ENCODE assay signal across 18 cellular contexts in genomic region chr5:179596421-179596820, GRCh38.
"Had no signal": no experiment of that assay in that cellular context is flagged by ENCODE, and none has a peak within 500 bp of the region (broad histone marks: within the 10 kb centered on the region; RNA-seq: fewer than 3 reads in every experiment).

No MANE protein-coding gene starts in this region.

- DNase-seq: activated B cell treated with CpG ODN at 0.5 μM for 24 hours; activated CD4-positive, alpha-beta T cell treated with anti-CD3 and anti-CD28 coated beads for 48 hours; activated CD8-positive, alpha-beta T cell treated with anti-CD3 and anti-CD28 coated beads for 36 hours; activated naive CD4-positive, alpha-beta T cell; anterior cingulate cortex; effector memory CD4-positive, alpha-beta T cell; foreskin melanocyte; head of caudate nucleus; immature natural killer cell; nephron progenitor cell; right cardiac atrium; stimulated activated CD4-positive, alpha-beta T cell treated with anti-CD3 and anti-CD28 coated beads, Interleukin-15, amount 100 ng/mL, for 24 hours; stimulated activated CD4-positive, alpha-beta T cell treated with anti-CD3 and anti-CD28 coated beads, Interleukin-4, amount 100 ng/mL, for 1 hour; stimulated activated naive B cell treated with anti-CD40 and anti-IgM and Interleukin-4, amounts not matched to agents 10 μg/mL and 1 μg/mL and 100 μg/mL, for 72 hours; thyroid gland; uterus had no signal

- H3K27ac ChIP-seq: prostate gland, skin epidermis, thyroid gland, uterus had no signal

- H3K4me3 ChIP-seq: prostate gland, skin epidermis, thyroid gland, uterus had no signal

- ATAC-seq: activated CD8-positive, alpha-beta T cell treated with anti-CD3 and anti-CD28 coated beads for 36 hours; right cardiac atrium; stimulated activated naive B cell treated with anti-CD40 and anti-IgM and Interleukin-4, amounts not matched to agents 10 μg/mL and 1 μg/mL and 100 μg/mL, for 72 hours had no signal
